Comparison of ENCODE assay signal across 9 cellular contexts in the genomic region with DNA sequence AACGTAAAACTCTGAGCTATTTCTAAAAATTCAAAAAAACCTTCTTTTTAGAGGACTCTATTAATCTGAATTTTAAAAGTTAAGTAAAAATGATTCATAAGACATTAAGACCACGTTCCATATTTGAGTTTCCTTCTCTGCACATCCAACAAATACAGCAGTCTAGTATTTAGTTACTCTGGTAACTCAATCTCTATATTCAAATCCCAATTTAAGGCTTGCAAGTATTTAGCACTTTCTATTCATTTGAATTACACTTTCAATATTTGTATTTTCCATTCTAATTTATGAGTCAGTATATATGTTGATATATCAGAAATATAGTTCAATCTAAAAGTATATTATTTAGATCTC. TPM values are rescaled to one million over a fixed set of nuclear protein-coding genes. Genes with fewer than 3 reads are reported as not detected.
DNase-seq lines count a peak whose midpoint lies in the region; ATAC-seq and TF ChIP-seq lines count a peak whose summit lies in the region.
"Had no signal": no experiment of that assay in that cellular context is flagged by ENCODE, and none has a peak within 500 bp of the region (broad histone marks: within the 10 kb centered on the region; RNA-seq: fewer than 3 reads in every experiment).

No MANE protein-coding gene starts in this region.

- H3K4me1 Mint-ChIP-seq in natural killer cell: peaks cover 26 to 27% of the 10 kb centered on the region in 2 donors

- H3K36me3 Mint-ChIP-seq in natural killer cell: no peaks in the 10 kb centered on the region

- ATAC-seq in GM18517 (IDR thresholded peaks at IDR 0.05; ENCODE audit: unreplicated experiment) (peak; percentile 23), HG02759 (IDR thresholded peaks at IDR 0.05; ENCODE audit: unreplicated experiment) (peak; percentile 23), RWPE2 (ENCODE audit: low read depth) (no peak), natural killer cell (no peak)
- ATAC-seq: Right ventricle myocardium inferior had no signal

- peak overlapping the region; percentile 3 for H3K4me3 Mint-ChIP-seq in natural killer cell

- TF ChIP-seq CTCF in RWPE2 (IDR thresholded peaks at IDR 0.05; ENCODE audit: poor library complexity, severe bottlenecking): no peak
- TF ChIP-seq CTCF in natural killer cell (IDR thresholded peaks at IDR 0.05): no peak
- TF ChIP-seq CTCF in right atrium auricular region (IDR thresholded peaks at IDR 0.05): no peak

- H3K4me1 ChIP-seq in RWPE2 (ENCODE audit: insufficient read depth, poor library complexity, severe bottlenecking) (peaks cover 44% of the 10 kb centered on the region), right atrium auricular region (peaks cover 0 to 11% of the 10 kb centered on the region in 2 donors)
- H3K4me1 ChIP-seq in effector memory CD4-positive, alpha-beta T cell (ENCODE audit: control insufficient read depth, insufficient read depth, low read length, poor library complexity, severe bottlenecking): peaks cover 5% of the 10 kb centered on the region

- H3K9me3 Mint-ChIP-seq in natural killer cell: no peaks in the 10 kb centered on the region

- peak overlapping the region; percentile 70 for H3K27ac ChIP-seq in RWPE2 (ENCODE audit: poor library complexity, severe bottlenecking)
- H3K27ac ChIP-seq in effector memory CD4-positive, alpha-beta T cell (ENCODE audit: insufficient read depth, low read length, poor library complexity, severe bottlenecking): no peak overlapping the region
- peak overlapping the region in 1 of 2 donors; percentile 48 for H3K27ac ChIP-seq in right atrium auricular region

- in situ Hi-C loops in G401 (cut with HindIII; ENCODE audit: low sequenced_read_pairs): no loop called here

- H3K9me3 ChIP-seq in RWPE2 (ENCODE audit: severe bottlenecking) (no peaks in the 10 kb centered on the region), right atrium auricular region (no peaks in the 10 kb centered on the region)
- H3K9me3 ChIP-seq in effector memory CD4-positive, alpha-beta T cell (ENCODE audit: control insufficient read depth, low read length): no peaks in the 10 kb centered on the region

- H3K36me3 ChIP-seq in RWPE2 (ENCODE audit: low read depth) (no peaks in the 10 kb centered on the region; the same call in 1 of the 2 replicates), right atrium auricular region (no peaks in the 10 kb centered on the region)
- H3K36me3 ChIP-seq in effector memory CD4-positive, alpha-beta T cell (ENCODE audit: control insufficient read depth, insufficient read depth, low read length): no peaks in the 10 kb centered on the region

- H3K27ac Mint-ChIP-seq in natural killer cell: peak overlapping the region; percentile 4 to 51

- no peaks in the 10 kb centered on the region for H3K27me3 Mint-ChIP-seq in natural killer cell (ENCODE audit: low read depth in 2 of 2)

- DNase-seq in RWPE2 (ENCODE audit: low spot score) (no peak), natural killer cell (no peak), NCI-H82 treated with DMSO at 0.1 percent for 48 hours (lab: John Stamatoyannopoulos, UW; ENCODE audit: unreplicated experiment) (no peak), right atrium auricular region (ENCODE audit: low spot score) (no peak), G401 (ENCODE audit: low spot score) (no peak)
- DNase-seq in effector memory CD4-positive, alpha-beta T cell: no peak

- peak overlapping the region; percentile 22 for H3K4me3 ChIP-seq in RWPE2 (ENCODE audit: severe bottlenecking)
- H3K4me3 ChIP-seq in effector memory CD4-positive, alpha-beta T cell (ENCODE audit: insufficient read depth, low read depth, low read length, poor library complexity, severe bottlenecking): no peak overlapping the region
- H3K4me3 ChIP-seq in right atrium auricular region: peak overlapping the region in 1 of 2 donors; percentile 14

- intact Hi-C loops in natural killer cell (cut with micrococcal nuclease): no loop called here

- H3K27me3 ChIP-seq in RWPE2 (ENCODE audit: insufficient read depth, poor library complexity, severe bottlenecking) (no peaks in the 10 kb centered on the region), right atrium auricular region (no peaks in the 10 kb centered on the region)
- H3K27me3 ChIP-seq in effector memory CD4-positive, alpha-beta T cell (replicated peaks; ENCODE audit: control insufficient read depth, insufficient read depth, low read length, poor library complexity, severe bottlenecking): no peaks in the 10 kb centered on the region

RNA-seq across cellular contexts. Expression of a gene that starts 17.7 kb away (rescaled TPM):
- 10 to 100 TPM; 24.0 to 30.6 (median 30.0) TPM for total RNA-seq in natural killer cell
- 1 to 10 TPM; 2.2 to 2.7 TPM for total RNA-seq in right atrium auricular region
- 12.6 and 19.1 TPM in 2 replicates for total RNA-seq in G401 (2014; rRNA removed; shearing (Covaris generic))

Comparison
In these comparisons a context has a peak if more than half of its experiments do, and no peak if none do; other contexts are left out.
1. ATAC-seq: peak in GM18517 (single experiment) and HG02759 (single experiment); none in RWPE2 (single experiment) and natural killer cell (0 of 3).